15 cellular contexts compared by ENCODE assay signal in the genomic region with DNA sequence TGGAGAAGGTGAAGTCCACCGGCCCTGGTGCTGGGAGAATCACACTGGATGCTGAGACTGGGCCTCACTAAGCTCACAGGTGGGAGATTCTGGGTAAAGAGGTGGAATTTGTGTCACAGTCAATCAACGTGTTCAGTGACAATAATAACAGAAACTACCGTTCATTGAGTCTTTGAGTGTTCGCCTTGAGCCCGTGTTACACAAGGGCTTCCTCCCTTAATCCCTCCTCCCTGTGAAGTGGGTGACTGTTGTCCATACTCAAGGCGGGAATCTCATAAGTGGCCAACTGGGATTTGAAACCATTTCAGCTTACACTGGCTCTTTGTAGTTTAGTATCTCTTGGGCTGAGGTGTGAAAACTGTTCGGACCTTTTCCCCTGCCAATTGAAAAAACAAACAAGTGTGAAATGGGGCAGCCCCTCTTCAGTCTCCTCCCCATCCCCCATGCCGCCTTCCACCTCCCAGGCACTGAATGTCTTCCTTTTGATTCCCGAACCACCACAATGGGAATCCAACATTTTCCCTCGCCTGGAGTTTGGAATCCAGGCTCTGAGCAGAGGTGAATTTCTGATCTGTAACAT.
DNase-seq lines count a peak whose midpoint lies in the region; ATAC-seq and FAIRE-seq lines count a peak whose summit lies in the region.
"Had no signal": no experiment of that assay in that cellular context is flagged by ENCODE, and none has a peak within 500 bp of the region (broad histone marks: within the 10 kb centered on the region; RNA-seq: fewer than 3 reads in every experiment).

No MANE protein-coding gene starts in this region.

- H3K27me3 ChIP-seq in mesenchymal stem cell (ENCODE audit: control insufficient read depth in 1 of 2, insufficient read depth in 1 of 2, low read length in 2 of 2), result peaks cover 0 to 92% of the 10 kb centered on the region in 2 experiments

- H3K4me3 ChIP-seq in mesenchymal stem cell (ENCODE audit: insufficient read depth in 1 of 2, low read depth in 1 of 2, low read length in 2 of 2), result no peak overlapping the region
- H3K4me3 ChIP-seq: A549 had no signal

- no peak overlapping the region for H4K8ac ChIP-seq in mesenchymal stem cell (ENCODE audit: low read length)

- H3K36me3 ChIP-seq in mesenchymal stem cell (ENCODE audit: control insufficient read depth in 1 of 2, insufficient read depth in 2 of 2, low read depth in 1 of 2, low read length in 2 of 2), result no peaks in the 10 kb centered on the region

- H2AK5ac ChIP-seq in mesenchymal stem cell (ENCODE audit: low read length, severe bottlenecking), result peak overlapping the region; percentile 47

- no peak overlapping the region for H2BK120ac ChIP-seq in mesenchymal stem cell (ENCODE audit: low read depth, low read length)

- H2BK12ac ChIP-seq in mesenchymal stem cell (ENCODE audit: low read length in 2 of 2), result no peak overlapping the region

- no peaks in the 10 kb centered on the region for H3K9me3 ChIP-seq in mesenchymal stem cell (ENCODE audit: control insufficient read depth, low read length)
- H3K9me3 ChIP-seq: A549 had no signal

- H4K91ac ChIP-seq in mesenchymal stem cell (ENCODE audit: low read length), result no peak overlapping the region

- H3K14ac ChIP-seq in mesenchymal stem cell (ENCODE audit: low read length in 2 of 2), result no peak overlapping the region

- H3K4ac ChIP-seq in mesenchymal stem cell (ENCODE audit: low read depth in 1 of 2, low read length in 2 of 2), result no peak overlapping the region

- no peak overlapping the region for H2AFZ ChIP-seq in mesenchymal stem cell (ENCODE audit: low read depth, low read length)

- no peak for ATAC-seq in GM19455 (IDR thresholded peaks at IDR 0.05; ENCODE audit: unreplicated experiment)
- ATAC-seq: A549, HCT116, HepG2 had no signal

- no peak overlapping the region for H3K9ac ChIP-seq in mesenchymal stem cell (ENCODE audit: low read length)

- no peak overlapping the region for H2BK5ac ChIP-seq in mesenchymal stem cell (ENCODE audit: low read depth, low read length, poor library complexity, severe bottlenecking)

- H2BK15ac ChIP-seq in mesenchymal stem cell (ENCODE audit: low read depth, poor library complexity, severe bottlenecking), result no peak overlapping the region

- 63% methylated on average over 8 of the region's 10 CpGs for WGBS in mesenchymal stem cell

- H3K79me1 ChIP-seq in mesenchymal stem cell (replicated peaks; ENCODE audit: low read length, poor library complexity, severe bottlenecking), result no peaks in the 10 kb centered on the region

- no peak overlapping the region for H3K27ac ChIP-seq in mesenchymal stem cell (ENCODE audit: low read length, poor library complexity, severe bottlenecking)

- no peak overlapping the region for H3K4me2 ChIP-seq in mesenchymal stem cell (ENCODE audit: low read length, poor library complexity, severe bottlenecking)
- H3K4me2 ChIP-seq: A549 had no signal

- H3K4me1 ChIP-seq in mesenchymal stem cell (ENCODE audit: control insufficient read depth, insufficient read depth, low read depth, low read length), result peaks cover 11% of the 10 kb centered on the region
- H3K4me1 ChIP-seq: A549 had no signal

- no peak overlapping the region for H3K18ac ChIP-seq in mesenchymal stem cell (ENCODE audit: low read depth in 1 of 2, low read length in 2 of 2)

- DNase-seq in ELF-1 (ENCODE audit: low read depth, low spot score) (peak; percentile 19), NCI-H524 treated with DMSO at 0.1 percent for 48 hours (lab: John Stamatoyannopoulos, UW) (peak; percentile 56), mesenchymal stem cell (no peak), urothelium cell line (ENCODE audit: low spot score) (no peak), GF-D8 (lab: John Stamatoyannopoulos, UW) (no peak), 8988T (no peak)
- DNase-seq: Calu3; CD4-positive, alpha-beta T cell; DMS 273 treated with DMSO at 0.1 percent for 48 hours had no signal

- no peak overlapping the region for H3K23ac ChIP-seq in mesenchymal stem cell (ENCODE audit: low read length in 2 of 2)

- FAIRE-seq in urothelium cell line (lab: Jason Lieb, UNC), result peak; percentile 93
- FAIRE-seq: A549, GM12891, HepG2, HTR-8/SVneo had no signal

Comparison
In these comparisons a context has a peak if more than half of its experiments do, and no peak if none do; other contexts are left out.
1. DNase-seq: peak in ELF-1 (single experiment) and NCI-H524 treated with DMSO at 0.1 percent for 48 hours (single experiment); none in mesenchymal stem cell (single experiment), urothelium cell line (single experiment), GF-D8 (single experiment) and 8988T (single experiment).